Comparison of ENCODE assay signal across 23 cellular contexts in the genomic region with DNA sequence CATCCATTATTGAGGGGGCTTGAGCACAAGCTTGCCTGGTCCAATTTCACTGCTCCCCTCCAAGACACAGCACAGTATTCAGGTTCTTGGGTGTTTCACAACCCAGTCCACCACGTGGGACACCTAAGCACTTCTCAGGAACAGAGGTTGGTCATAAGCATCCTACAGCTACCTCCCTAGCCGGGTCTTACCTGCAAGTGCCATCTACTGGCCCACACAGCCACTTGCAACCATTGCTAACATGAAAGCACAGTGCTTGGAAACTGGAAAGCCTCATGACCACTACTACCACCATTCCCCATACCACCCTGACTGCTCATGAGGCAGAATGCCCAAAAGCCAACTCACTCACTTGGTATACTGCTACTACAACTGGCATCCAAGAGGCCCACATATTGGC.
"Had no signal": no experiment of that assay in that cellular context is flagged by ENCODE, and none has a peak within 500 bp of the region (broad histone marks: within the 10 kb centered on the region; RNA-seq: fewer than 3 reads in every experiment).

No MANE protein-coding gene starts in this region.

- H3K27me3 Mint-ChIP-seq: activated CD4-positive, alpha-beta memory T cell treated with anti-CD3 and anti-CD28 coated beads for 36 hours; activated naive CD8-positive, alpha-beta T cell treated with anti-CD3 and anti-CD28 coated beads, Interleukin-2, amount 10 ng/mL, durations not matched to agents 7 days and 5 days; naive thymus-derived CD4-positive, alpha-beta T cell; stimulated activated naive CD8-positive, alpha-beta T cell treated with anti-CD3 and anti-CD28 coated beads, Interleukin-15, amount 100 ng/mL, for 72 hours had no signal

- H3K27ac Mint-ChIP-seq: activated CD4-positive, alpha-beta memory T cell treated with anti-CD3 and anti-CD28 coated beads for 36 hours; activated naive CD4-positive, alpha-beta T cell treated with anti-CD3 and anti-CD28 coated beads for 36 hours; activated naive CD8-positive, alpha-beta T cell treated with anti-CD3 and anti-CD28 coated beads, Interleukin-2, amount 10 ng/mL, durations not matched to agents 7 days and 5 days; activated T-cell treated with anti-CD3 and anti-CD28 coated beads, Interleukin-2, amount 50 U/mL, for 72 hours; naive thymus-derived CD4-positive, alpha-beta T cell; stimulated activated naive CD8-positive, alpha-beta T cell treated with anti-CD3 and anti-CD28 coated beads, Interleukin-15, amount 100 ng/mL, for 72 hours; T-helper 2 cell treated with Interferon-gamma antibody and Interleukin-4, amounts not matched to agents 5 μg/mL and 100 μg/mL, for 36 hours had no signal

- H3K4me3 ChIP-seq: coronary artery, heart left ventricle, left lung, lung, right lobe of liver, skin epidermis, tibial nerve had no signal

- H3K27me3 ChIP-seq: heart left ventricle, left lung, right lobe of liver, tibial nerve had no signal

- ATAC-seq: activated T-cell treated with anti-CD3 and anti-CD28 coated beads, Interleukin-2, amount 50 U/mL, for 72 hours; heart left ventricle; left lung; naive thymus-derived CD4-positive, alpha-beta T cell; stimulated activated naive CD8-positive, alpha-beta T cell treated with anti-CD3 and anti-CD28 coated beads, Interleukin-15, amount 100 ng/mL, for 72 hours had no signal

- H3K9me3 ChIP-seq: right lobe of liver had no signal

- H3K4me1 ChIP-seq: heart left ventricle, left lung, right lobe of liver, tibial nerve had no signal

- DNase-seq: activated CD4-positive, alpha-beta memory T cell treated with anti-CD3 and anti-CD28 coated beads for 36 hours; activated CD4-positive, alpha-beta T cell treated with anti-CD3 and anti-CD28 coated beads for 48 hours; activated effector memory CD4-positive, alpha-beta T cell treated with Interleukin-2 at 50 U/mL for 16 hours; activated naive CD4-positive, alpha-beta T cell treated with anti-CD3 and anti-CD28 coated beads for 36 hours; activated naive CD8-positive, alpha-beta T cell treated with anti-CD3 and anti-CD28 coated beads, Interleukin-2, amount 10 ng/mL, durations not matched to agents 7 days and 5 days; activated T-cell treated with anti-CD3 and anti-CD28 coated beads, Interleukin-2, amount 50 U/mL, for 72 hours; amniotic stem cell; cerebellar nuclear complex; heart left ventricle; kidney glomerular epithelial cell; left lung; naive thymus-derived CD4-positive, alpha-beta T cell; posterior cingulate gyrus; right lobe of liver; stimulated activated CD4-positive, alpha-beta T cell treated with anti-CD3 and anti-CD28 coated beads, Interleukin-1b, Interleukin-23, amount 100 ng/mL, for 48 hours; stimulated activated naive CD8-positive, alpha-beta T cell treated with anti-CD3 and anti-CD28 coated beads, Interleukin-15, amount 100 ng/mL, for 72 hours had no signal

- H3K4me1 Mint-ChIP-seq: activated naive CD8-positive, alpha-beta T cell treated with anti-CD3 and anti-CD28 coated beads, Interleukin-2, amount 10 ng/mL, durations not matched to agents 7 days and 5 days; naive thymus-derived CD4-positive, alpha-beta T cell; neural crest cell; stimulated activated naive CD8-positive, alpha-beta T cell treated with anti-CD3 and anti-CD28 coated beads, Interleukin-15, amount 100 ng/mL, for 72 hours had no signal

- H3K36me3 Mint-ChIP-seq: activated CD4-positive, alpha-beta memory T cell treated with anti-CD3 and anti-CD28 coated beads for 36 hours; activated naive CD8-positive, alpha-beta T cell treated with anti-CD3 and anti-CD28 coated beads, Interleukin-2, amount 10 ng/mL, durations not matched to agents 7 days and 5 days had no signal

- H3K36me3 ChIP-seq: heart left ventricle, left lung, right lobe of liver, tibial nerve had no signal

- H3K4me3 Mint-ChIP-seq: activated CD4-positive, alpha-beta memory T cell treated with anti-CD3 and anti-CD28 coated beads for 36 hours; activated naive CD4-positive, alpha-beta T cell treated with anti-CD3 and anti-CD28 coated beads for 36 hours; activated naive CD8-positive, alpha-beta T cell treated with anti-CD3 and anti-CD28 coated beads, Interleukin-2, amount 10 ng/mL, durations not matched to agents 7 days and 5 days; activated T-cell treated with anti-CD3 and anti-CD28 coated beads, Interleukin-2, amount 50 U/mL, for 72 hours; naive thymus-derived CD4-positive, alpha-beta T cell; neural crest cell; stimulated activated naive CD8-positive, alpha-beta T cell treated with anti-CD3 and anti-CD28 coated beads, Interleukin-15, amount 100 ng/mL, for 72 hours; T-helper 2 cell treated with Interferon-gamma antibody and Interleukin-4, amounts not matched to agents 5 μg/mL and 100 μg/mL, for 36 hours had no signal

- H3K27ac ChIP-seq: coronary artery, epithelial cell of prostate, heart left ventricle, left lung, right lobe of liver, skin epidermis, tibial nerve had no signal
